Comparison of ENCODE assay signal across 28 cellular contexts in the genomic region with DNA sequence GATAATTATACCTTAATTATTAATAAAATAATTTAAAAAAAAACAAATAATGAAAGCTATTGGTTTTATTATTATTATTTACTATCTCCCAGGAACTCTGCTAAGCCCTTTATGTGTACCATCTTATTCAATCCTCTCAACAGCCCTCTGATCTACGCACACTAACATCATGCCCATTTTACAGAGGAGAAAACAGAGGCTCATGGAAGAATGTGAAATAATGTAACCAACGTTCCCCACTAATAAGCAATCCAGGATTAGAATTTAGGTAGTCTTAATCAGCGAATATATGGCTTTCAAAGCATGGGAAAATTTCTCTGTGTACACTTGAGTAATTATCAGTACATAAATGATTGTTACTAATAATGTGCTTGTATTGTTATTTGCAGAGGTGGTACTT.
DNase-seq lines count a peak whose midpoint lies in the region; ATAC-seq, FAIRE-seq and TF ChIP-seq lines count a peak whose summit lies in the region.
"Had no signal": no experiment of that assay in that cellular context is flagged by ENCODE, and none has a peak within 500 bp of the region (broad histone marks: within the 10 kb centered on the region; RNA-seq: fewer than 3 reads in every experiment).

No MANE protein-coding gene starts in this region.

- H3K4me1 Mint-ChIP-seq in MCF 10A (ENCODE audit: insufficient read depth, unreplicated experiment) = peaks cover 7% of the 10 kb centered on the region
- H3K4me1 Mint-ChIP-seq in type B pancreatic cell (ENCODE audit: unreplicated experiment) = peaks cover 7% of the 10 kb centered on the region
- H3K4me1 Mint-ChIP-seq: CD8-positive, alpha-beta memory T cell had no signal

- H3K79me2 ChIP-seq in mammary epithelial cell (ENCODE audit: insufficient read depth, low read length) (no peaks in the 10 kb centered on the region), K562 (ENCODE audit: control insufficient read depth, insufficient read depth, low read length) (no peaks in the 10 kb centered on the region)

- H3K27ac ChIP-seq in mammary epithelial cell (ENCODE audit: insufficient read depth, low read depth, low read length) (no peak overlapping the region), K562 (ENCODE audit: extremely low read depth, low read depth, low read length) (no peak overlapping the region), esophagus squamous epithelium (peak overlapping the region in 3 of 4 donors; percentile 49 to 79 (median 69)), caudate nucleus (ENCODE audit: low read depth, low read length) (no peak overlapping the region), transverse colon (no peak overlapping the region)
- H3K27ac ChIP-seq: 22Rv1; BLaER1 treated with 17β-estradiol and CSF1 and Interleukin-3, amounts not matched to agents 10 nM and 100 nM had no signal

- H3K9me3 Mint-ChIP-seq in MCF 10A (ENCODE audit: unreplicated experiment) (no peaks in the 10 kb centered on the region), type B pancreatic cell (peaks cover 10% of the 10 kb centered on the region)

- no peaks in the 10 kb centered on the region for H3K36me3 Mint-ChIP-seq in MCF 10A (ENCODE audit: insufficient read depth, unreplicated experiment)
- peaks cover 3% of the 10 kb centered on the region for H3K36me3 Mint-ChIP-seq in type B pancreatic cell
- H3K36me3 Mint-ChIP-seq: CD14-positive monocyte had no signal

- ATAC-seq in K562 = no peak
- ATAC-seq in GM21447 (IDR thresholded peaks at IDR 0.05; ENCODE audit: unreplicated experiment) = no peak
- ATAC-seq: GM12878 had no signal

- POLR2A ChIA-PET in MCF 10A (lab: Yijun Ruan, JAX) (interaction anchor here (1.0 to 2.0 kb wide), 7 partner anchors 8 to 110 kb away, joined by 3 to 7 read pairs (median 4); a partner anchor contains a TSS), K562 (lab: Yijun Ruan, JAX) (no interaction called here)

- TF ChIP-seq POLR2A in K562 (conservative IDR thresholded peaks at IDR 0.05) = no peak
- TF ChIP-seq POLR2A in esophagus squamous epithelium (IDR thresholded peaks at IDR 0.05) = no peak
- TF ChIP-seq POLR2A in transverse colon (IDR thresholded peaks at IDR 0.05) = no peak

- WGBS in mammary epithelial cell (ENCODE audit: low coverage, missing lambda C conversion rate) = 75% methylated on average over 3 of the region's 3 CpGs
- 0% methylated on average over 3 of the region's 3 CpGs for WGBS in K562 (ENCODE audit: insufficient coverage, low coverage, missing lambda C conversion rate)
- WGBS in esophagus squamous epithelium, 2 donors = 68 to 83% methylated on average over 3 of the region's 3 CpGs
- WGBS in transverse colon (ENCODE audit: low coverage in 1 of 2), 2 donors = 73 to 77% methylated on average over 3 of the region's 3 CpGs

- in situ Hi-C loops in mammary epithelial cell (cut with MboI; ENCODE audit: low sequenced_read_pairs in 2 of 2) = no loop called here
- in situ Hi-C loops in K562 (cut with MboI) = no loop called here
- in situ Hi-C loops in transverse colon (cut with MboI; ENCODE audit: low pct_ligation_motif_present in 1 of 4, low pct_unique_long_range_greater_than_20kb in 1 of 4, low sequenced_read_pairs in 3 of 4) = no loop called here

- H3K27me3 ChIP-seq in mammary epithelial cell (ENCODE audit: insufficient read depth, low read length) = no peaks in the 10 kb centered on the region
- no peaks in the 10 kb centered on the region for H3K27me3 ChIP-seq in K562 (ENCODE audit: control insufficient read depth in 2 of 2, insufficient read depth in 2 of 2, low read length in 2 of 2)
- peaks cover 0 to 7% (median 0%) of the 10 kb centered on the region in 4 donors for H3K27me3 ChIP-seq in esophagus squamous epithelium
- H3K27me3 ChIP-seq in transverse colon = no peaks in the 10 kb centered on the region
- H3K27me3 ChIP-seq: BE2C; BLaER1 treated with 17β-estradiol and CSF1 and Interleukin-3, amounts not matched to agents 10 nM and 100 nM had no signal

- TF ChIP-seq RAD21 in K562 (CRISPR knock-in tag; conservative IDR thresholded peaks at IDR 0.05 in 1 of 2, IDR thresholded peaks at IDR 0.05 in 1 of 2) = no peak

- H4K20me1 ChIP-seq in mammary epithelial cell (ENCODE audit: insufficient read depth, low read length) (no peaks in the 10 kb centered on the region), K562 (replicated peaks; ENCODE audit: control insufficient read depth, insufficient read depth, low read length) (no peaks in the 10 kb centered on the region)
- H4K20me1 ChIP-seq: BLaER1 treated with 17β-estradiol and CSF1 and Interleukin-3, amounts not matched to agents 10 nM and 100 nM had no signal

- H3K36me3 ChIP-seq in mammary epithelial cell (ENCODE audit: insufficient read depth, low read length) (no peaks in the 10 kb centered on the region), K562 (ENCODE audit: control insufficient read depth, insufficient read depth, low read length) (no peaks in the 10 kb centered on the region), esophagus squamous epithelium (no peaks in the 10 kb centered on the region), transverse colon (no peaks in the 10 kb centered on the region)
- H3K36me3 ChIP-seq: BE2C; BLaER1 treated with 17β-estradiol and CSF1 and Interleukin-3, amounts not matched to agents 10 nM and 100 nM; HAP-1 had no signal

- DNase-seq in MCF 10A (ENCODE audit: unreplicated experiment) = no peak
- DNase-seq in mammary epithelial cell = no peak
- DNase-seq in K562 (ENCODE audit: extremely low read depth in 1 of 4, low spot score in 3 of 4) = no peak
- no peak for DNase-seq in esophagus squamous epithelium (lab: John Stamatoyannopoulos, UW)
- no peak for DNase-seq in type B pancreatic cell (ENCODE audit: extremely low spot score, unreplicated experiment)
- no peak for DNase-seq in caudate nucleus (lab: John Stamatoyannopoulos, UW)
- no peak for DNase-seq in transverse colon
- DNase-seq: ACHN; AML-193; BE2C; CD4-positive, alpha-beta T cell; CD8-positive, alpha-beta memory T cell; DMS 273 treated with DMSO at 0.1 percent for 48 hours; DMS79; EL; GDM1; GOT3; HFFc6 had no signal

- no peak for FAIRE-seq in K562 (lab: Jason Lieb, UNC)
- FAIRE-seq: A204.1, D721Med, GM12878, GM19239, H54 had no signal

- H2AFZ ChIP-seq in mammary epithelial cell (ENCODE audit: low read depth, low read length) (no peak overlapping the region), K562 (ENCODE audit: low read depth, low read length) (no peak overlapping the region)

- CTCF ChIA-PET in MCF 10A (lab: Yijun Ruan, JAX) = interaction anchor here (1.5 kb wide), 1 partner anchor 11 kb away, joined by 4 read pairs; no protein-coding TSS in a partner anchor
- CTCF ChIA-PET in mammary epithelial cell (lab: Charles Lee; ENCODE audit: low non-redundant PET) = no interaction called here
- CTCF ChIA-PET in K562 (lab: Yijun Ruan, JAX; ENCODE audit: low intra/inter-chr PET ratio) = no interaction called here

- H3K4me2 ChIP-seq in mammary epithelial cell (ENCODE audit: insufficient read depth, low read depth, low read length) = no peak overlapping the region
- no peak overlapping the region for H3K4me2 ChIP-seq in K562 (ENCODE audit: insufficient read depth, low read length)

- H3K4me1 ChIP-seq in mammary epithelial cell (ENCODE audit: insufficient read depth, low read length) = peaks cover 3% of the 10 kb centered on the region
- no peaks in the 10 kb centered on the region for H3K4me1 ChIP-seq in K562 (replicated peaks in 1 of 2; ENCODE audit: control insufficient read depth in 2 of 2, insufficient read depth in 2 of 2, low read length in 2 of 2)
- H3K4me1 ChIP-seq in esophagus squamous epithelium = peaks cover 0 to 15% (median 6%) of the 10 kb centered on the region in 3 donors
- H3K4me1 ChIP-seq in transverse colon = no peaks in the 10 kb centered on the region
- H3K4me1 ChIP-seq: BE2C, HAP-1 had no signal

- no peaks in the 10 kb centered on the region for H3K9me1 ChIP-seq in K562 (ENCODE audit: control insufficient read depth, insufficient read depth, low read length)

- no peak for TF ChIP-seq CTCF in MCF 10A (IDR thresholded peaks at IDR 0.05; ENCODE audit: unreplicated experiment)
- no peak for TF ChIP-seq CTCF in mammary epithelial cell (conservative IDR thresholded peaks at IDR 0.05 in 1 of 2, IDR thresholded peaks at IDR 0.05 in 1 of 2; ENCODE audit: extremely low read depth in 1 of 2, insufficient read depth in 1 of 2, low read depth in 1 of 2, low read length in 2 of 2)
- no peak for TF ChIP-seq CTCF in K562 (IDR thresholded peaks at IDR 0.05 in 2 of 3, conservative IDR thresholded peaks at IDR 0.05 in 1 of 3; ENCODE audit: insufficient read depth in 2 of 3, low read depth in 1 of 3, low read length in 3 of 3)
- TF ChIP-seq CTCF in esophagus squamous epithelium (IDR thresholded peaks at IDR 0.05) = no peak
- no peak for TF ChIP-seq CTCF in type B pancreatic cell (conservative IDR thresholded peaks at IDR 0.05)
- TF ChIP-seq CTCF in transverse colon (IDR thresholded peaks at IDR 0.05) = no peak

- intact Hi-C loops in MCF 10A (cut with micrococcal nuclease) (loop anchor here (2.0 to 5.0 kb wide), 2 partner anchors 38 to 89 kb away; a partner anchor contains a TSS), mammary epithelial cell (cut with micrococcal nuclease) (no loop called here), K562 (cut with micrococcal nuclease) (no loop called here), esophagus squamous epithelium (cut with DNase I) (no loop called here), transverse colon (cut with DNase I; ENCODE audit: low total_unique reads) (no loop called here)

- H3K9ac ChIP-seq in mammary epithelial cell (ENCODE audit: insufficient read depth, low read length) = no peak overlapping the region
- no peak overlapping the region for H3K9ac ChIP-seq in K562 (ENCODE audit: insufficient read depth in 1 of 2, low read depth in 2 of 2, low read length in 2 of 2)
- H3K9ac ChIP-seq: BLaER1 treated with 17β-estradiol and CSF1 and Interleukin-3, amounts not matched to agents 10 nM and 100 nM had no signal

- dilution Hi-C loops in mammary epithelial cell (cut with HindIII; ENCODE audit: low sequenced_read_pairs) = no loop called here

- H3K9me3 ChIP-seq in mammary epithelial cell (replicated peaks; ENCODE audit: insufficient read depth, low read length) = no peaks in the 10 kb centered on the region
- H3K9me3 ChIP-seq in K562 (replicated peaks; ENCODE audit: control insufficient read depth, insufficient read depth, low read depth, low read length) = no peaks in the 10 kb centered on the region
- H3K9me3 ChIP-seq in esophagus squamous epithelium = peaks cover 0 to 9% (median 4%) of the 10 kb centered on the region in 3 donors
- peaks cover 0 to 4% of the 10 kb centered on the region in 2 donors for H3K9me3 ChIP-seq in transverse colon
- H3K9me3 ChIP-seq: HAP-1 had no signal

- TF ChIP-seq EP300 in K562 (IDR thresholded peaks at IDR 0.05; ENCODE audit: low read length) (no peak), transverse colon (IDR thresholded peaks at IDR 0.05; ENCODE audit: low read depth) (no peak)

- H3K27ac Mint-ChIP-seq in MCF 10A (ENCODE audit: low read depth, unreplicated experiment) (peak overlapping the region; percentile 83), type B pancreatic cell (peak overlapping the region; percentile 31)
- H3K27ac Mint-ChIP-seq: CD14-positive monocyte; CD4-positive, alpha-beta T cell; CD8-positive, alpha-beta memory T cell; HFFc6 had no signal

- no peaks in the 10 kb centered on the region for H3K27me3 Mint-ChIP-seq in MCF 10A (ENCODE audit: insufficient read depth, unreplicated experiment)
- H3K27me3 Mint-ChIP-seq in type B pancreatic cell = peaks cover 2% of the 10 kb centered on the region

- no peak overlapping the region for H3K4me3 Mint-ChIP-seq in MCF 10A (ENCODE audit: unreplicated experiment)
- no peak overlapping the region for H3K4me3 Mint-ChIP-seq in type B pancreatic cell
- H3K4me3 Mint-ChIP-seq: CD14-positive monocyte; CD4-positive, alpha-beta T cell; CD8-positive, alpha-beta memory T cell; HFFc6 had no signal

- BruUV-seq in MCF 10A (replicated peaks; lab: Mats Ljungman, UMichigan) (TSS peak; percentile 75), mammary epithelial cell (replicated peaks; lab: Mats Ljungman, UMichigan) (no TSS peak), K562 (replicated peaks; lab: Mats Ljungman, UMichigan) (no TSS peak)

- H3K4me3 ChIP-seq in mammary epithelial cell (replicated peaks in 1 of 3; ENCODE audit: insufficient read depth in 1 of 3, low read depth in 2 of 3, low read length in 3 of 3) = no peak overlapping the region
- H3K4me3 ChIP-seq in K562 = no peak overlapping the region
- H3K4me3 ChIP-seq in esophagus squamous epithelium = no peak overlapping the region
- no peak overlapping the region for H3K4me3 ChIP-seq in transverse colon
- H3K4me3 ChIP-seq: BLaER1 treated with 17β-estradiol and CSF1 and Interleukin-3, amounts not matched to agents 10 nM and 100 nM; GM12878; HAP-1 had no signal

Comparison
In these comparisons a context has a peak if more than half of its experiments do, and no peak if none do; other contexts are left out.
1. H3K27ac ChIP-seq: peak in esophagus squamous epithelium (3 of 4); none in mammary epithelial cell (single experiment), K562 (single experiment), caudate nucleus (single experiment) and transverse colon (0 of 4).